ENCODE assay signal across 27 cellular contexts in genomic region chr2:50039445-50039844, GRCh38.
"Had no signal": no experiment of that assay in that cellular context is flagged by ENCODE, and none has a peak within 500 bp of the region (broad histone marks: within the 10 kb centered on the region; RNA-seq: fewer than 3 reads in every experiment).

No MANE protein-coding gene starts in this region.

- H3K9me3 ChIP-seq: stomach, suprapubic skin, testis, thoracic aorta, thyroid gland, tibial artery, transverse colon, upper lobe of left lung, upper lobe of right lung, uterus, vagina had no signal

- H3K4me3 ChIP-seq: stomach, suprapubic skin, testis, thoracic aorta, thyroid gland, tibial artery, tibial nerve, transverse colon, upper lobe of left lung, upper lobe of right lung, uterus, vagina had no signal

- H3K36me3 ChIP-seq: stomach, suprapubic skin, thoracic aorta, thyroid gland, tibial artery, tibial nerve, transverse colon, upper lobe of left lung, upper lobe of right lung, uterus, vagina had no signal

- H3K4me1 ChIP-seq: suprapubic skin, testis, thyroid gland, tibial artery, tibial nerve, transverse colon, upper lobe of left lung, upper lobe of right lung, uterus, vagina had no signal

- H3K27me3 ChIP-seq: stomach, suprapubic skin, testis, thyroid gland, tibial artery, tibial nerve, transverse colon, upper lobe of left lung, upper lobe of right lung, uterus, vagina had no signal

- DNase-seq: stimulated activated CD4-positive, alpha-beta T cell treated with anti-CD3 and anti-CD28 coated beads, Interleukin-2, amount 100 ng/mL, for 48 hours; stimulated activated CD4-positive, alpha-beta T cell treated with anti-CD3 and anti-CD28 coated beads, Interleukin-4, amount 100 ng/mL, for 1 hour; stimulated activated CD4-positive, alpha-beta T cell treated with anti-CD3 and anti-CD28 coated beads, Interleukin-4, amount 100 ng/mL, for 24 hours; stimulated activated CD4-positive, alpha-beta T cell treated with anti-CD3 and anti-CD28 coated beads, Interleukin-4, amount 100 ng/mL, for 4 hours; stimulated activated CD8-positive, alpha-beta memory T cell treated with anti-CD3 and anti-CD28 coated beads, Interleukin-4, amount 100 ng/mL, for 48 hours; stimulated activated naive B cell treated with anti-CD40 and anti-IgM and Interleukin-4, amounts not matched to agents 10 μg/mL and 1 μg/mL and 100 μg/mL, for 72 hours; stimulated activated naive CD4-positive, alpha-beta T cell; stimulated activated naive CD4-positive, alpha-beta T cell treated with Interleukin-2 at 50 U/mL for 16 hours; stimulated activated naive CD8-positive, alpha-beta T cell treated with anti-CD3 and anti-CD28 coated beads, Interleukin-15, amount 100 ng/mL, for 72 hours; stimulated activated naive CD8-positive, alpha-beta T cell treated with anti-CD3 and anti-CD28 coated beads, Interleukin-15, Interleukin-2, amounts not matched to agents 100 U/mL and 50 U/mL, for 24 hours; stomach; substantia nigra; testis; thyroid gland; tibial artery; transverse colon; trophoblast cell; upper lobe of left lung; upper lobe of right lung; uterus had no signal

- FAIRE-seq: urothelium cell line had no signal

- H3K27ac ChIP-seq: stomach, suprapubic skin, testis, thoracic aorta, thyroid gland, tibial artery, tibial nerve, transverse colon, upper lobe of left lung, upper lobe of right lung, uterus, vagina had no signal

- ATAC-seq: stimulated activated effector memory CD8-positive, alpha-beta T cell treated with anti-CD3 and anti-CD28 coated beads, Interleukin-12 subunit alpha, Interleukin-12 subunit beta, amount 100 ng/mL, for 72 hours; stimulated activated memory B cell treated with anti-CD40 and anti-IgM and Interleukin-4, amounts not matched to agents 10 μg/mL and 1 μg/mL and 100 μg/mL, for 72 hours; stimulated activated naive B cell treated with anti-CD40 and anti-IgM and Interleukin-4, amounts not matched to agents 10 μg/mL and 1 μg/mL and 100 μg/mL, for 72 hours; stimulated activated naive CD8-positive, alpha-beta T cell treated with anti-CD3 and anti-CD28 coated beads, Interleukin-15, amount 100 ng/mL, for 72 hours; stimulated activated naive CD8-positive, alpha-beta T cell treated with anti-CD3 and anti-CD28 coated beads, Interleukin-15, Interleukin-2, amounts not matched to agents 100 U/mL and 50 U/mL, for 24 hours; upper lobe of right lung had no signal
